ENCODE assay signal across 18 cellular contexts in the genomic region with DNA sequence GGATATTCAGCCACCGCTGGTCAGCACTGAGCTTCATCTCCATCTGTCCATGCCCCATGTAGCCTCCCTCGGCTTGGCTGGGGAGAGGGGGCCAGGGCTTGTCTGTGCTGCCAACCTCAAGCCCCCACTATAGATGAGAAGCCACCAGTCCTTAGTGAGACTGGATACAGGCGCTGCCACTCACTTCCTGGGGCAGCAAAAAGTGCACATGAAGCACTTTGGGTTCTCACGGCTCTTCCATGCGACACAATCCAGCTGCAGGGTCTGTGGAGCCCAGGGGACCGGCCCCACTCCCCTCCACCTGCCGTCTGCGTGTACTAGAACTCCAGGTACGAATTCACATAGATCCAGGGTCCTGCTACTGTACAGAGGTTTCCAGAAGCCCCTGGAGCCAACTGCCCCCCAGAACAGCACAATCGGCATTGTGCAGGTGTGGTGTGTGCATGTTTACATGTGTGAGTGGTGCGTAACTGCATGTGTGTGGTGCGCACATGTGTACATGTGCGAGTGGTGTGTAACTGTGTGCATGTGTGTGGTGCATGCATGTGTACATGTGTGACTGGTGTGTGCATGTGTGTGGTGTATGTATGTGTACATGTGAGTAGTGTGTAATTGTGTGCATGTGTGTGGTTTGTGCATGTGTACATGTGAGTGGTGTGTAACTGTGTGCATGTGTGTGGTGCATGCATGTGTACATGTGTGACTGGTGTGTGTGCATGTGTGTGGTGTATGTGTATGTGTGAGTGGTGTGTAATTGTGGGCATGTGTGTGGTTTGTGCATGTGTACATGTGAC. TPM values are rescaled to one million over a fixed set of nuclear protein-coding genes. Genes with fewer than 3 reads are reported as not detected.
A peak's percentile ranks its signal among the peaks of the same experiment; 100 is the strongest.
DNase-seq lines count a peak whose midpoint lies in the region; ATAC-seq, FAIRE-seq and TF ChIP-seq lines count a peak whose summit lies in the region.
"Had no signal": no experiment of that assay in that cellular context is flagged by ENCODE, and none has a peak within 500 bp of the region (broad histone marks: within the 10 kb centered on the region; RNA-seq: fewer than 3 reads in every experiment).

No MANE protein-coding gene starts in this region.

- H3K4me3 ChIP-seq in BLaER1 (no peak overlapping the region), K562 (no peak overlapping the region)
- no peak overlapping the region for H3K4me3 ChIP-seq in CD8-positive, alpha-beta T cell (ENCODE audit: low read depth, low read length)
- H3K4me3 ChIP-seq: GM23338 had no signal

- in situ Hi-C loops in K562 (cut with MboI): no loop called here

- no peaks in the 10 kb centered on the region for H4K20me1 ChIP-seq in BLaER1
- H4K20me1 ChIP-seq in K562 (replicated peaks; ENCODE audit: control insufficient read depth, insufficient read depth, low read length): 0 out of 2 replicates have a peak, but pooled peaks cover 1% of the 10 kb centered on the region

- no peaks in the 10 kb centered on the region for H3K36me3 Mint-ChIP-seq in CD8-positive, alpha-beta T cell
- H3K36me3 Mint-ChIP-seq: CD14-positive monocyte; CD4-positive, alpha-beta memory T cell had no signal

- H3K4me1 ChIP-seq in BLaER1: peaks cover 62% of the 10 kb centered on the region
- peaks cover 0 to 16% of the 10 kb centered on the region in 2 experiments; a peak in 2 of 5 replicates for H3K4me1 ChIP-seq in K562 (replicated peaks in 1 of 2; ENCODE audit: control insufficient read depth in 2 of 2, insufficient read depth in 2 of 2, low read length in 2 of 2)
- no peaks in the 10 kb centered on the region for H3K4me1 ChIP-seq in CD8-positive, alpha-beta T cell (ENCODE audit: insufficient read depth, low read length)

- no peak for TF ChIP-seq RAD21 in K562 (CRISPR knock-in tag; conservative IDR thresholded peaks at IDR 0.05 in 1 of 2, IDR thresholded peaks at IDR 0.05 in 1 of 2)

- no peaks in the 10 kb centered on the region for H3K9me1 ChIP-seq in K562 (ENCODE audit: control insufficient read depth, insufficient read depth, low read length)

- H3K27ac Mint-ChIP-seq in CD8-positive, alpha-beta T cell: no peak overlapping the region
- H3K27ac Mint-ChIP-seq: CD14-positive monocyte; CD4-positive, alpha-beta memory T cell; GM23338 had no signal

- no peak overlapping the region for H2AFZ ChIP-seq in K562 (ENCODE audit: low read depth, low read length)
- H2AFZ ChIP-seq: GM23338 had no signal

- CTCF ChIA-PET in K562 (lab: Yijun Ruan, JAX; ENCODE audit: low intra/inter-chr PET ratio): no interaction called here
- CTCF ChIA-PET in CD8-positive, alpha-beta T cell (lab: Charles Lee): no interaction called here

- H3K79me2 ChIP-seq in K562 (ENCODE audit: control insufficient read depth, insufficient read depth, low read length): no peaks in the 10 kb centered on the region

- H3K9ac ChIP-seq in BLaER1 (no peak overlapping the region), K562 (ENCODE audit: insufficient read depth in 1 of 2, low read depth in 2 of 2, low read length in 2 of 2) (no peak overlapping the region)

- FAIRE-seq in HTR-8/SVneo (lab: Jason Lieb, UNC) (peak; percentile 99), K562 (lab: Jason Lieb, UNC) (peak; percentile 59)
- FAIRE-seq: A204.1, G401.6 had no signal

- POLR2A ChIA-PET in K562 (lab: Yijun Ruan, JAX): no interaction called here
- POLR2A ChIA-PET in CD8-positive, alpha-beta T cell (lab: Charles Lee): no interaction called here

- H3K27me3 Mint-ChIP-seq in CD8-positive, alpha-beta T cell (ENCODE audit: low read depth): no peaks in the 10 kb centered on the region

- no TSS peak for BruUV-seq in K562 (replicated peaks; lab: Mats Ljungman, UMichigan)

- no peak for TF ChIP-seq POLR2A in K562 (conservative IDR thresholded peaks at IDR 0.05)

- no peak for ATAC-seq in K562
- no peak for ATAC-seq in CD8-positive, alpha-beta T cell
- ATAC-seq: GM23338, HCT116 had no signal

- H3K27me3 ChIP-seq in BLaER1 (no peaks in the 10 kb centered on the region), K562 (ENCODE audit: control insufficient read depth in 2 of 2, insufficient read depth in 2 of 2, low read length in 2 of 2) (peaks cover 21 to 65% of the 10 kb centered on the region in 2 experiments; a peak in 4 of 5 replicates)
- H3K27me3 ChIP-seq in CD8-positive, alpha-beta T cell (ENCODE audit: insufficient read depth, low read length): no peaks in the 10 kb centered on the region

- 7% methylated on average over 13 of the region's 13 CpGs for WGBS in K562 (ENCODE audit: insufficient coverage, low coverage, missing lambda C conversion rate)

- intact Hi-C loops in K562 (cut with micrococcal nuclease): no loop called here
- intact Hi-C loops in CD8-positive, alpha-beta T cell (cut with DNase I, micrococcal nuclease): no loop called here

- H3K4me3 Mint-ChIP-seq in CD8-positive, alpha-beta T cell: no peak overlapping the region
- H3K4me3 Mint-ChIP-seq: CD14-positive monocyte; CD4-positive, alpha-beta memory T cell; GM23338 had no signal

- DNase-seq in HTR-8/SVneo (ENCODE audit: insufficient read length, low spot score): no peak
- no peak for DNase-seq in K562 (ENCODE audit: extremely low read depth in 1 of 4, low spot score in 3 of 4)
- DNase-seq in kidney tubule cell (ENCODE audit: low spot score): no peak
- DNase-seq in activated CD8-positive, alpha-beta memory T cell treated with anti-CD3 and anti-CD28 coated beads, Interleukin-2, amount 50 U/mL, for 4 hours: no peak
- no peak for DNase-seq in CD8-positive, alpha-beta T cell
- DNase-seq: AML-193; Calu3; CD4-positive, alpha-beta memory T cell; H7; Karpas-422; KBM-7 had no signal

- peaks cover 42% of the 10 kb centered on the region for H3K9me3 ChIP-seq in BLaER1
- H3K9me3 ChIP-seq in K562 (replicated peaks; ENCODE audit: control insufficient read depth, insufficient read depth, low read depth, low read length): no peaks in the 10 kb centered on the region; the same call in 1 of the 2 replicates
- no peaks in the 10 kb centered on the region for H3K9me3 ChIP-seq in CD8-positive, alpha-beta T cell (ENCODE audit: low read length)

- H3K4me2 ChIP-seq in BLaER1 (no peak overlapping the region), K562 (ENCODE audit: insufficient read depth, low read length) (no peak overlapping the region)
- H3K4me2 ChIP-seq: GM23338 had no signal

- no peaks in the 10 kb centered on the region for H3K36me3 ChIP-seq in BLaER1
- no peaks in the 10 kb centered on the region for H3K36me3 ChIP-seq in K562 (ENCODE audit: control insufficient read depth, insufficient read depth, low read length)
- H3K36me3 ChIP-seq in CD8-positive, alpha-beta T cell (ENCODE audit: insufficient read depth, low read length): no peaks in the 10 kb centered on the region

- TF ChIP-seq CTCF in K562 (IDR thresholded peaks at IDR 0.05 in 2 of 3, conservative IDR thresholded peaks at IDR 0.05 in 1 of 3; ENCODE audit: insufficient read depth in 2 of 3, low read depth in 1 of 3, low read length in 3 of 3): no peak
- TF ChIP-seq CTCF in CD8-positive, alpha-beta T cell (IDR thresholded peaks at IDR 0.05): no peak

- H3K4me1 Mint-ChIP-seq in CD8-positive, alpha-beta T cell (ENCODE audit: low read depth): no peaks in the 10 kb centered on the region
- H3K4me1 Mint-ChIP-seq: CD14-positive monocyte; CD4-positive, alpha-beta memory T cell had no signal

- peak overlapping the region; percentile 22; the same call in 1 of the 2 replicates for H3K27ac ChIP-seq in BLaER1
- H3K27ac ChIP-seq in K562 (ENCODE audit: extremely low read depth, low read depth, low read length): no peak overlapping the region; the same call in 2 of the 3 replicates
- no peak overlapping the region for H3K27ac ChIP-seq in CD8-positive, alpha-beta T cell (ENCODE audit: low read depth, low read length)

- no peak for TF ChIP-seq EP300 in K562 (IDR thresholded peaks at IDR 0.05; ENCODE audit: low read length)

- no peaks in the 10 kb centered on the region for H3K9me3 Mint-ChIP-seq in CD8-positive, alpha-beta T cell
- H3K9me3 Mint-ChIP-seq: GM23338 had no signal

TF ChIP-seq in K562, 482 proteins besides CTCF, POLR2A, EP300 and RAD21 (continues in another document):
- TF ChIP-seq RBFOX2 (IDR thresholded peaks at IDR 0.05; ENCODE audit: low read depth, low read length) (no peak), IFI16 (CRISPR knock-in tag; IDR thresholded peaks at IDR 0.05) (no peak), ZNF551 (CRISPR knock-in tag; IDR thresholded peaks at IDR 0.05) (no peak), SMARCA4 (IDR thresholded peaks at IDR 0.05) (no peak), NRF1 (conservative IDR thresholded peaks at IDR 0.05 in 1 of 2, IDR thresholded peaks at IDR 0.05 in 1 of 2) (no peak), ZNF263 (CRISPR knock-in tag; IDR thresholded peaks at IDR 0.05; ENCODE audit: borderline replicate concordance) (no peak), NELFE (IDR thresholded peaks at IDR 0.05; ENCODE audit: insufficient read depth, insufficient read length) (no peak)

RNA-seq across cellular contexts. Expression of gene FRMD1, which starts 4.9 kb away (rescaled TPM):
- not detected in 2 replicates for total RNA-seq in K562 (2011; cell fraction: chromatin; rRNA removed; ENCODE audit: low replicate concordance)
- not detected in 2 replicates for total RNA-seq in K562 (2011; cell fraction: nucleolus; rRNA removed)
- not detected in 2 replicates for total RNA-seq in K562 (2011; cell fraction: nucleoplasm; rRNA removed)
- total RNA-seq in K562 (2014; rRNA removed) (0.16 TPM in 1 of 2 replicates, not detected in the other), K562 (2014; rRNA removed; fragmentation: Illumina TruSeq; extraction: Trizol) (not detected in 2 replicates), K562 (2015; rRNA removed; fragmentation: Illumina TruSeq; extraction: Trizol) (0.04 TPM in 1 of 2 replicates, not detected in the other), K562 (2021) (not detected in 2 replicates)
- polyA plus RNA-seq in K562 (2011; rRNA removed) (0.01 TPM in 1 of 2 replicates, not detected in the other), K562 (2014; fragmentation: Illumina TruSeq; extraction: Trizol) (not detected in 2 replicates), K562 (2014; fragmentation: Nextera tagmentation; extraction: Ambion mirVana) (under 1 TPM in 1 of 2 experiments, not detected in 1; 0.01 TPM), K562 (2014; rRNA removed) (not detected in 2 replicates)
- 0.01 TPM in 2 replicates for polyA plus RNA-seq in K562 (2011; cell fraction: cytosol; rRNA removed)
- 0.04 TPM in 1 of 2 replicates, not detected in the other for polyA plus RNA-seq in K562 (2011; cell fraction: nucleus; rRNA removed)
- 0.04 and 0.18 TPM in 2 replicates for polyA plus RNA-seq in K562 (2012)
- polyA minus RNA-seq in K562 (2011; rRNA and poly(A)+ RNA removed): not detected in 2 replicates
- not detected in 2 replicates for polyA minus RNA-seq in K562 (2011; cell fraction: cytosol; rRNA and poly(A)+ RNA removed)
- polyA minus RNA-seq in K562 (2011; cell fraction: nucleus; rRNA and poly(A)+ RNA removed): not detected in 2 replicates
- total RNA-seq in CD8-positive, alpha-beta T cell: not detected
- total RNA-seq: Calu3; CD4-positive, alpha-beta memory T cell; H7 had no signal
- polyA plus RNA-seq: BJ; CD14-positive monocyte; CD4-positive, alpha-beta memory T cell had no signal
